In the genomic region with DNA sequence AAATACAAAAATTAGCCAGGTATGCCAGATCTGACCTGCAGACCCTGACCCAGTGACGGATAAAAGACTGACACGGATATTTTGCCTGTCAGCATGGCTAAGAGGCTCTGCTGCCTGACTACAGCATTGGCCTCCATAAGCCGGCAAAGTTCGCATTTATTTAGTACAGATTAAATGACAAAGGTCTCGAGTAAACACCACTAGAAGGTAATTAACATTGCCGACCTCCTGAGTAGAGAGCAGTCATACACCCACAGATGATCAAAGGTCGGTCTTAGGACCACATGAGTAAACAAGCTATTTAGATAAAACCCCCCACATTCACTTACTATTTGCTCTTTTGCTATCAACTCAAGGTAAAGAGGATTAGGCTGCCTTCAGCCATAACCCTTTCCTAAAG, we compare ENCODE assay signal across 37 cellular contexts.
"Had no signal": no experiment of that assay in that cellular context is flagged by ENCODE, and none has a peak within 500 bp of the region (broad histone marks: within the 10 kb centered on the region; RNA-seq: fewer than 3 reads in every experiment).

No MANE protein-coding gene starts in this region.

- H3K27me3 ChIP-seq: brain microvascular endothelial cell had no signal

- H3K9me3 Mint-ChIP-seq: activated T-helper 17 cell treated with anti-CD3 and anti-CD28 coated beads, Interleukin-2, amount 50 U/mL, for 72 hours had no signal

- H3K27ac ChIP-seq: brain microvascular endothelial cell, PC-9, VCaP had no signal

- H3K4me3 Mint-ChIP-seq: activated B cell treated with CpG ODN at 0.5 μM for 24 hours; activated CD4-positive, alpha-beta memory T cell treated with anti-CD3 and anti-CD28 coated beads, Interleukin-2, amount 10 ng/mL, durations not matched to agents 7 days and 5 days; activated CD8-positive, alpha-beta memory T cell treated with anti-CD3 and anti-CD28 coated beads, Interleukin-2, amount 10 ng/mL, durations not matched to agents 7 days and 5 days; activated naive CD8-positive, alpha-beta T cell treated with anti-CD3 and anti-CD28 coated beads for 36 hours; activated T-helper 17 cell treated with anti-CD3 and anti-CD28 coated beads, Interleukin-2, amount 50 U/mL, for 72 hours had no signal

- H3K4me1 Mint-ChIP-seq: activated B cell treated with CpG ODN at 0.5 μM for 24 hours; activated CD4-positive, alpha-beta memory T cell treated with anti-CD3 and anti-CD28 coated beads, Interleukin-2, amount 10 ng/mL, durations not matched to agents 7 days and 5 days; activated CD8-positive, alpha-beta memory T cell treated with anti-CD3 and anti-CD28 coated beads, Interleukin-2, amount 10 ng/mL, durations not matched to agents 7 days and 5 days had no signal

- H3K27ac Mint-ChIP-seq: activated B cell treated with CpG ODN at 0.5 μM for 24 hours; activated CD4-positive, alpha-beta memory T cell treated with anti-CD3 and anti-CD28 coated beads, Interleukin-2, amount 10 ng/mL, durations not matched to agents 7 days and 5 days; activated CD8-positive, alpha-beta memory T cell treated with anti-CD3 and anti-CD28 coated beads, Interleukin-2, amount 10 ng/mL, durations not matched to agents 7 days and 5 days; activated naive CD8-positive, alpha-beta T cell treated with anti-CD3 and anti-CD28 coated beads for 36 hours; activated T-helper 17 cell treated with anti-CD3 and anti-CD28 coated beads, Interleukin-2, amount 50 U/mL, for 72 hours had no signal

- DNase-seq: activated B cell treated with CpG ODN at 0.5 μM for 24 hours; activated CD4-positive, alpha-beta memory T cell treated with anti-CD3 and anti-CD28 coated beads, Interleukin-2, amount 10 ng/mL, durations not matched to agents 7 days and 5 days; activated CD4-positive, alpha-beta T cell treated with anti-CD3 and anti-CD28 coated beads for 1 hour; activated CD4-positive, alpha-beta T cell treated with anti-CD3 and anti-CD28 coated beads for 48 hours; activated CD8-positive, alpha-beta memory T cell treated with anti-CD3 and anti-CD28 coated beads for 24 hours; activated CD8-positive, alpha-beta memory T cell treated with anti-CD3 and anti-CD28 coated beads, Interleukin-2, amount 10 ng/mL, durations not matched to agents 7 days and 5 days; activated CD8-positive, alpha-beta memory T cell treated with anti-CD3 and anti-CD28 coated beads, Interleukin-2, amount 50 U/mL, for 48 hours; activated effector memory CD4-positive, alpha-beta T cell treated with anti-CD3 and anti-CD28 coated beads, Interleukin-2, amount 50 U/mL, for 16 hours; activated naive CD4-positive, alpha-beta T cell; activated naive CD4-positive, alpha-beta T cell treated with anti-CD3 and anti-CD28 coated beads, Interleukin-2, amount 50 U/mL, for 16 hours; activated naive CD8-positive, alpha-beta T cell treated with anti-CD3 and anti-CD28 coated beads for 36 hours; activated T-cell treated with anti-CD3 and anti-CD28 coated beads, Interleukin-2, amount 50 U/mL, for 48 hours; amniotic stem cell; aorta; brain microvascular endothelial cell; central memory CD4-positive, alpha-beta T cell; Kasumi-1; MM.1S; NCI-H1092 treated with DMSO at 0.1 percent for 48 hours; NCI-H1417; NCI-H146; NCI-H187; NCI-H2029 treated with DMSO at 0.1 percent for 48 hours; NCI-H2107; NCI-H2171; NCI-H510A; NCI-H526; NCI-H748 treated with DMSO at 0.1 percent for 48 hours; NK-92 treated with Interleukin-12 subunit alpha and Interleukin-12 subunit beta, amount 100 ng/mL, for 24 hours; PC-9; Right ventricle myocardium superior; SW 1271; T-helper 1 cell; T-helper 2 cell; T-helper 9 cell had no signal

- H3K4me3 ChIP-seq: PC-9 had no signal

- H3K27me3 Mint-ChIP-seq: activated B cell treated with CpG ODN at 0.5 μM for 24 hours; activated CD4-positive, alpha-beta memory T cell treated with anti-CD3 and anti-CD28 coated beads, Interleukin-2, amount 10 ng/mL, durations not matched to agents 7 days and 5 days; activated CD8-positive, alpha-beta memory T cell treated with anti-CD3 and anti-CD28 coated beads, Interleukin-2, amount 10 ng/mL, durations not matched to agents 7 days and 5 days; activated naive CD8-positive, alpha-beta T cell treated with anti-CD3 and anti-CD28 coated beads for 36 hours; activated T-helper 17 cell treated with anti-CD3 and anti-CD28 coated beads, Interleukin-2, amount 50 U/mL, for 72 hours had no signal

- ATAC-seq: activated CD8-positive, alpha-beta memory T cell treated with anti-CD3 and anti-CD28 coated beads, Interleukin-2, amount 10 ng/mL, durations not matched to agents 7 days and 5 days; activated T-helper 17 cell treated with anti-CD3 and anti-CD28 coated beads, Interleukin-2, amount 50 U/mL, for 72 hours had no signal
